In the genomic region with DNA sequence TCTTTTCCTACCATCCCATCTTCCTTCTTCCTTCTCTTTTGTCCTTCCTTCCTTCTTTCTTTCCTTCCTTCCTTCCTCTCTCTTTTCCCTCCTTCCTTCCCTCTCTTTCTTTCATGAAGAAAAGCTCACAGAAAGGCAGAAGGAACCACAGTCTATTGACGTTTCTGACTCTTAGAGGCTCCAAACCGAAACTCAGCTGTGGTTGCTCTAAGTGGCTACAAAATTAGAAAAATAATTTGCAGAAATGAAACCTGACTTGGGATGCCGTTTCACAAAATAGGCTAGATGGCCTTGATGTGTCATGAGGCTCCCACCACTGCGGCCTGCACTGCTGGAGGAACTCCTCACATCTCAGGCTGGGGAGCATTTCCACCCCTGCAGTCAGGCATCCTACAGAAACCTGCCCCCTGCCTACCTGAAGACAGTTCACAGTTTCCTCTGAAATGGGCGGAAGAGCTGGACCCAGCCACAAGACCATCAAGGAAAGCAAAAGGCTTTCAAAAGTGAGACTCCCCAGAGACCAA, we compare ENCODE assay signal across 1 cellular context.
TF ChIP-seq lines count a peak whose summit lies in the region.

No MANE protein-coding gene starts in this region.

TF ChIP-seq in GM23338, 12 proteins besides CTCF, POLR2A, EP300 and RAD21 (continued from another document):
- TF ChIP-seq, protein P1, sequence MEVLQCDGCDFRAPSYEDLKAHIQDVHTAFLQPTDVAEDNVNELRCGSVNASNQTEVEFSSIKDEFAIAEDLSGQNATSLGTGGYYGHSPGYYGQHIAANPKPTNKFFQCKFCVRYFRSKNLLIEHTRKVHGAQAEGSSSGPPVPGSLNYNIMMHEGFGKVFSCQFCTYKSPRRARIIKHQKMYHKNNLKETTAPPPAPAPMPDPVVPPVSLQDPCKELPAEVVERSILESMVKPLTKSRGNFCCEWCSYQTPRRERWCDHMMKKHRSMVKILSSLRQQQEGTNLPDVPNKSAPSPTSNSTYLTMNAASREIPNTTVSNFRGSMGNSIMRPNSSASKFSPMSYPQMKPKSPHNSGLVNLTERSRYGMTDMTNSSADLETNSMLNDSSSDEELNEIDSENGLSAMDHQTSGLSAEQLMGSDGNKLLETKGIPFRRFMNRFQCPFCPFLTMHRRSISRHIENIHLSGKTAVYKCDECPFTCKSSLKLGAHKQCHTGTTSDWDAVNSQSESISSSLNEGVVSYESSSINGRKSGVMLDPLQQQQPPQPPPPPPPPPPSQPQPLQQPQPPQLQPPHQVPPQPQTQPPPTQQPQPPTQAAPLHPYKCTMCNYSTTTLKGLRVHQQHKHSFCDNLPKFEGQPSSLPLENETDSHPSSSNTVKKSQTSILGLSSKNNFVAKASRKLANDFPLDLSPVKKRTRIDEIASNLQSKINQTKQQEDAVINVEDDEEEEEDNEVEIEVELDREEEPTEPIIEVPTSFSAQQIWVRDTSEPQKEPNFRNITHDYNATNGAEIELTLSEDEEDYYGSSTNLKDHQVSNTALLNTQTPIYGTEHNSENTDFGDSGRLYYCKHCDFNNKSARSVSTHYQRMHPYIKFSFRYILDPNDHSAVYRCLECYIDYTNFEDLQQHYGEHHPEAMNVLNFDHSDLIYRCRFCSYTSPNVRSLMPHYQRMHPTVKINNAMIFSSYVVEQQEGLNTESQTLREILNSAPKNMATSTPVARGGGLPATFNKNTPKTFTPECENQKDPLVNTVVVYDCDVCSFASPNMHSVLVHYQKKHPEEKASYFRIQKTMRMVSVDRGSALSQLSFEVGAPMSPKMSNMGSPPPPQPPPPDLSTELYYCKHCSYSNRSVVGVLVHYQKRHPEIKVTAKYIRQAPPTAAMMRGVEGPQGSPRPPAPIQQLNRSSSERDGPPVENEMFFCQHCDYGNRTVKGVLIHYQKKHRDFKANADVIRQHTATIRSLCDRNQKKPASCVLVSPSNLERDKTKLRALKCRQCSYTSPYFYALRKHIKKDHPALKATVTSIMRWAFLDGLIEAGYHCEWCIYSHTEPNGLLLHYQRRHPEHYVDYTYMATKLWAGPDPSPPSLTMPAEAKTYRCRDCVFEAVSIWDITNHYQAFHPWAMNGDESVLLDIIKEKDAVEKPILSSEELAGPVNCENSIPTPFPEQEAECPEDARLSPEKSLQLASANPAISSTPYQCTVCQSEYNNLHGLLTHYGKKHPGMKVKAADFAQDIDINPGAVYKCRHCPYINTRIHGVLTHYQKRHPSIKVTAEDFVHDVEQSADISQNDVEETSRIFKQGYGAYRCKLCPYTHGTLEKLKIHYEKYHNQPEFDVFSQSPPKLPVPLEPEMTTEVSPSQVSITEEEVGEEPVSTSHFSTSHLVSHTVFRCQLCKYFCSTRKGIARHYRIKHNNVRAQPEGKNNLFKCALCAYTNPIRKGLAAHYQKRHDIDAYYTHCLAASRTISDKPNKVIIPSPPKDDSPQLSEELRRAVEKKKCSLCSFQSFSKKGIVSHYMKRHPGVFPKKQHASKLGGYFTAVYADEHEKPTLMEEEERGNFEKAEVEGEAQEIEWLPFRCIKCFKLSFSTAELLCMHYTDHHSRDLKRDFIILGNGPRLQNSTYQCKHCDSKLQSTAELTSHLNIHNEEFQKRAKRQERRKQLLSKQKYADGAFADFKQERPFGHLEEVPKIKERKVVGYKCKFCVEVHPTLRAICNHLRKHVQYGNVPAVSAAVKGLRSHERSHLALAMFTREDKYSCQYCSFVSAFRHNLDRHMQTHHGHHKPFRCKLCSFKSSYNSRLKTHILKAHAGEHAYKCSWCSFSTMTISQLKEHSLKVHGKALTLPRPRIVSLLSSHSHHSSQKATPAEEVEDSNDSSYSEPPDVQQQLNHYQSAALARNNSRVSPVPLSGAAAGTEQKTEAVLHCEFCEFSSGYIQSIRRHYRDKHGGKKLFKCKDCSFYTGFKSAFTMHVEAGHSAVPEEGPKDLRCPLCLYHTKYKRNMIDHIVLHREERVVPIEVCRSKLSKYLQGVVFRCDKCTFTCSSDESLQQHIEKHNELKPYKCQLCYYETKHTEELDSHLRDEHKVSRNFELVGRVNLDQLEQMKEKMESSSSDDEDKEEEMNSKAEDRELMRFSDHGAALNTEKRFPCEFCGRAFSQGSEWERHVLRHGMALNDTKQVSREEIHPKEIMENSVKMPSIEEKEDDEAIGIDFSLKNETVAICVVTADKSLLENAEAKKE (CRISPR knock-in tag; IDR thresholded peaks at IDR 0.05): no peak
- no peak for TF ChIP-seq POLR2AphosphoS5 (IDR thresholded peaks at IDR 0.05; ENCODE audit: low read depth)
- TF ChIP-seq, protein P2, sequence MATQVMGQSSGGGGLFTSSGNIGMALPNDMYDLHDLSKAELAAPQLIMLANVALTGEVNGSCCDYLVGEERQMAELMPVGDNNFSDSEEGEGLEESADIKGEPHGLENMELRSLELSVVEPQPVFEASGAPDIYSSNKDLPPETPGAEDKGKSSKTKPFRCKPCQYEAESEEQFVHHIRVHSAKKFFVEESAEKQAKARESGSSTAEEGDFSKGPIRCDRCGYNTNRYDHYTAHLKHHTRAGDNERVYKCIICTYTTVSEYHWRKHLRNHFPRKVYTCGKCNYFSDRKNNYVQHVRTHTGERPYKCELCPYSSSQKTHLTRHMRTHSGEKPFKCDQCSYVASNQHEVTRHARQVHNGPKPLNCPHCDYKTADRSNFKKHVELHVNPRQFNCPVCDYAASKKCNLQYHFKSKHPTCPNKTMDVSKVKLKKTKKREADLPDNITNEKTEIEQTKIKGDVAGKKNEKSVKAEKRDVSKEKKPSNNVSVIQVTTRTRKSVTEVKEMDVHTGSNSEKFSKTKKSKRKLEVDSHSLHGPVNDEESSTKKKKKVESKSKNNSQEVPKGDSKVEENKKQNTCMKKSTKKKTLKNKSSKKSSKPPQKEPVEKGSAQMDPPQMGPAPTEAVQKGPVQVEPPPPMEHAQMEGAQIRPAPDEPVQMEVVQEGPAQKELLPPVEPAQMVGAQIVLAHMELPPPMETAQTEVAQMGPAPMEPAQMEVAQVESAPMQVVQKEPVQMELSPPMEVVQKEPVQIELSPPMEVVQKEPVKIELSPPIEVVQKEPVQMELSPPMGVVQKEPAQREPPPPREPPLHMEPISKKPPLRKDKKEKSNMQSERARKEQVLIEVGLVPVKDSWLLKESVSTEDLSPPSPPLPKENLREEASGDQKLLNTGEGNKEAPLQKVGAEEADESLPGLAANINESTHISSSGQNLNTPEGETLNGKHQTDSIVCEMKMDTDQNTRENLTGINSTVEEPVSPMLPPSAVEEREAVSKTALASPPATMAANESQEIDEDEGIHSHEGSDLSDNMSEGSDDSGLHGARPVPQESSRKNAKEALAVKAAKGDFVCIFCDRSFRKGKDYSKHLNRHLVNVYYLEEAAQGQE (IDR thresholded peaks at IDR 0.05; ENCODE audit: unreplicated experiment): no peak
